In genomic region chr2:104834431-104834830, GRCh38 we compare ENCODE assay signal across 19 cellular contexts. TPM values are rescaled to one million over a fixed set of nuclear protein-coding genes. Genes with fewer than 3 reads are reported as not detected.
DNase-seq lines count a peak whose midpoint lies in the region; ATAC-seq and TF ChIP-seq lines count a peak whose summit lies in the region.
"Had no signal": no experiment of that assay in that cellular context is flagged by ENCODE, and none has a peak within 500 bp of the region (broad histone marks: within the 10 kb centered on the region; RNA-seq: fewer than 3 reads in every experiment).

No MANE protein-coding gene starts in this region.

- H3K4me1 Mint-ChIP-seq in neural crest cell = peaks cover 11% of the 10 kb centered on the region
- no peaks in the 10 kb centered on the region for H3K4me1 Mint-ChIP-seq in activated CD4-positive, alpha-beta T cell treated with anti-CD3 and anti-CD28 coated beads, Interleukin-2, amount 10 ng/mL, durations not matched to agents 24 days and 14 days
- no peaks in the 10 kb centered on the region for H3K4me1 Mint-ChIP-seq in activated CD8-positive, alpha-beta T cell treated with anti-CD3 and anti-CD28 coated beads for 36 hours (ENCODE audit: low read depth)
- H3K4me1 Mint-ChIP-seq: B cell had no signal

- peaks cover 2% of the 10 kb centered on the region for H3K9me3 Mint-ChIP-seq in neural crest cell
- no peaks in the 10 kb centered on the region for H3K9me3 Mint-ChIP-seq in activated CD4-positive, alpha-beta T cell treated with anti-CD3 and anti-CD28 coated beads, Interleukin-2, amount 10 ng/mL, durations not matched to agents 24 days and 14 days
- H3K9me3 Mint-ChIP-seq in activated CD8-positive, alpha-beta T cell treated with anti-CD3 and anti-CD28 coated beads for 36 hours = no peaks in the 10 kb centered on the region
- H3K9me3 Mint-ChIP-seq: CD4-positive, alpha-beta T cell; HFFc6 had no signal

- no peak for ATAC-seq in GM19455 (IDR thresholded peaks at IDR 0.05; ENCODE audit: unreplicated experiment)
- no peak for ATAC-seq in activated CD8-positive, alpha-beta T cell treated with anti-CD3 and anti-CD28 coated beads for 36 hours

- H3K27me3 Mint-ChIP-seq in neural crest cell (ENCODE audit: low read depth) = peaks cover 6% of the 10 kb centered on the region
- H3K27me3 Mint-ChIP-seq in activated CD4-positive, alpha-beta T cell treated with anti-CD3 and anti-CD28 coated beads, Interleukin-2, amount 10 ng/mL, durations not matched to agents 24 days and 14 days = peaks cover 9% of the 10 kb centered on the region
- peaks cover 8% of the 10 kb centered on the region for H3K27me3 Mint-ChIP-seq in activated CD8-positive, alpha-beta T cell treated with anti-CD3 and anti-CD28 coated beads for 36 hours

- no peak overlapping the region for H3K27ac Mint-ChIP-seq in neural crest cell (ENCODE audit: unreplicated experiment)
- no peak overlapping the region for H3K27ac Mint-ChIP-seq in activated CD4-positive, alpha-beta T cell treated with anti-CD3 and anti-CD28 coated beads, Interleukin-2, amount 10 ng/mL, durations not matched to agents 24 days and 14 days
- H3K27ac Mint-ChIP-seq in activated CD8-positive, alpha-beta T cell treated with anti-CD3 and anti-CD28 coated beads for 36 hours = no peak overlapping the region
- H3K27ac Mint-ChIP-seq: B cell; CD4-positive, alpha-beta T cell; HFFc6 had no signal

- H3K4me3 Mint-ChIP-seq in neural crest cell = peak overlapping the region; percentile 3
- H3K4me3 Mint-ChIP-seq in activated CD4-positive, alpha-beta T cell treated with anti-CD3 and anti-CD28 coated beads, Interleukin-2, amount 10 ng/mL, durations not matched to agents 24 days and 14 days = no peak overlapping the region
- H3K4me3 Mint-ChIP-seq in activated CD8-positive, alpha-beta T cell treated with anti-CD3 and anti-CD28 coated beads for 36 hours = no peak overlapping the region
- H3K4me3 Mint-ChIP-seq: B cell; CD4-positive, alpha-beta T cell; HFFc6 had no signal

- H3K36me3 Mint-ChIP-seq in neural crest cell (ENCODE audit: low read depth) = peaks cover 9% of the 10 kb centered on the region
- H3K36me3 Mint-ChIP-seq in activated CD4-positive, alpha-beta T cell treated with anti-CD3 and anti-CD28 coated beads, Interleukin-2, amount 10 ng/mL, durations not matched to agents 24 days and 14 days (ENCODE audit: low read depth) = no peaks in the 10 kb centered on the region
- H3K36me3 Mint-ChIP-seq in activated CD8-positive, alpha-beta T cell treated with anti-CD3 and anti-CD28 coated beads for 36 hours (ENCODE audit: low read depth) = no peaks in the 10 kb centered on the region

- intact Hi-C loops in activated CD4-positive, alpha-beta T cell treated with anti-CD3 and anti-CD28 coated beads, Interleukin-2, amount 10 ng/mL, durations not matched to agents 24 days and 14 days (cut with micrococcal nuclease) = no loop called here
- intact Hi-C loops in activated CD8-positive, alpha-beta T cell treated with anti-CD3 and anti-CD28 coated beads for 36 hours (cut with micrococcal nuclease) = no loop called here

- POLR2A ChIA-PET in activated CD8-positive, alpha-beta T cell treated with anti-CD3 and anti-CD28 coated beads for 36 hours (lab: Charles Lee) = no interaction called here

- TF ChIP-seq CTCF in neural crest cell (conservative IDR thresholded peaks at IDR 0.05) = no peak
- no peak for TF ChIP-seq CTCF in activated CD8-positive, alpha-beta T cell treated with anti-CD3 and anti-CD28 coated beads for 36 hours (IDR thresholded peaks at IDR 0.05)

- CTCF ChIA-PET in activated CD8-positive, alpha-beta T cell treated with anti-CD3 and anti-CD28 coated beads for 36 hours (lab: Charles Lee) = interaction anchor here (3.7 kb wide), 1 partner anchor 15 kb away, joined by 18 read pairs; no protein-coding TSS in a partner anchor

- DNase-seq in anterior cingulate cortex (lab: John Stamatoyannopoulos, UW) (peak in 44 of 58 donors; percentile 20 to 91 (median 66)), globus pallidus (ENCODE audit: low spot score) (peak; percentile 91), neural crest cell (ENCODE audit: low read depth, low spot score) (no peak), NCI-H526 (lab: John Stamatoyannopoulos, UW) (no peak)
- DNase-seq in activated CD4-positive, alpha-beta T cell treated with anti-CD3 and anti-CD28 coated beads, Interleukin-2, amount 10 ng/mL, durations not matched to agents 24 days and 14 days = no peak
- no peak for DNase-seq in activated CD8-positive, alpha-beta T cell treated with anti-CD3 and anti-CD28 coated beads for 36 hours
- DNase-seq: CD4-positive, alpha-beta T cell; HFFc6; IMR-90; Karpas-422; MG63; NCI-H1092; NCI-H146; NCI-H2081; NCI-H510A; Peyer's patch; Right ventricle myocardium superior had no signal

RNA-seq across cellular contexts. Expression of gene POU3F3, which starts 19.5 kb away (rescaled TPM):
- 26.7 and 27.1 TPM in 2 replicates for total RNA-seq in neural crest cell
- not detected in 2 replicates for total RNA-seq in activated CD4-positive, alpha-beta T cell treated with anti-CD3 and anti-CD28 coated beads, Interleukin-2, amount 10 ng/mL, durations not matched to agents 24 days and 14 days
- total RNA-seq in activated CD8-positive, alpha-beta T cell treated with anti-CD3 and anti-CD28 coated beads for 36 hours = not detected
- total RNA-seq: CD4-positive, alpha-beta T cell; HFFc6; IMR-90; Right ventricle myocardium superior had no signal

Comparison
In these comparisons a context has a peak if more than half of its experiments do, and no peak if none do; other contexts are left out.
1. DNase-seq: peak in anterior cingulate cortex (44 of 58) and globus pallidus (single experiment); none in neural crest cell (single experiment), activated CD4-positive, alpha-beta T cell treated with anti-CD3 and anti-CD28 coated beads, Interleukin-2, amount 10 ng/mL, durations not matched to agents 24 days and 14 days (single experiment), NCI-H526 (0 of 2) and activated CD8-positive, alpha-beta T cell treated with anti-CD3 and anti-CD28 coated beads for 36 hours (single experiment).
2. RNA of gene POU3F3, which starts 19.5 kb away (total RNA-seq): 26.7 to 27.1 TPM in neural crest cell; not detected in activated CD8-positive, alpha-beta T cell treated with anti-CD3 and anti-CD28 coated beads for 36 hours and not detected in activated CD4-positive, alpha-beta T cell treated with anti-CD3 and anti-CD28 coated beads, Interleukin-2, amount 10 ng/mL, durations not matched to agents 24 days and 14 days; every median in the first group is over 10 times any median in the second.